Comparison of ENCODE assay signal across 8 cellular contexts in the genomic region with DNA sequence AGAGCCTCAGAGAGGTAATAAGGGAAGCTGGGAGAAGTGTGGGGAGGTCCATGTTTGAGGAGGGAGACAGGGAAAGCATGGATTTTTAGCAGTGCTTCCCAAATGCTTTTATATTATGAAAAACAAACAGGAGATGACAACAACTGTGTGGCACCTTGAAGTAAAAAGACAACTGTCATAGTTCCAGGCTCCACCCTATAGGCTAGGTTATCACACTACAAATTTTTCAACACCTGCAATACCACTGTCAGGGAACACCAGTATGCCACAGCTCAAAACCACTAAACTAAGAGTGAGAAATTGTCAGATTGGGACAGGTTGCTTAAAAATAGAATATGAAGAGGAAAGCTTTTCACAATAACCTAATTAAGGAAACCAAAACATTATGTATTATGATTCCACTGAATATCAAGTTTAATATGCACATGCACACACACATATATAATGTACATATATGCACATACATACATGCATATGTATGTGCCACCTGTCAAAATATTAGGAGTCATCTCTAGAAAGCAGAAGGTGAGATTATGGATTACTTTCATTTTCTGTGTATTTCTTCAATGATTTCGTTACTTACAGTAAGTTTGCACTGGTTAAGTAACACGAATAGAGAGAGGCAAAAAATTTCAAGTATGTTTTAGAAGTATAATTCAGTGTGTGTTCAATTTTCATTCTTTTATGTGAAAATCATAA.
DNase-seq lines count a peak whose midpoint lies in the region; ATAC-seq and TF ChIP-seq lines count a peak whose summit lies in the region.

No MANE protein-coding gene starts in this region.

- peaks cover 0 to 4% (median 2%) of the 10 kb centered on the region in 3 donors for H3K9me3 Mint-ChIP-seq in IgD-negative memory B cell

- H3K4me3 Mint-ChIP-seq in IgD-negative memory B cell: peak overlapping the region; percentile 44 to 88 (median 68)

- peak overlapping the region; percentile 24 to 28 for H3K4me3 ChIP-seq in muscle layer of duodenum (ENCODE audit: low read depth in 1 of 2, low read length in 2 of 2)

- peaks cover 0 to 4% of the 10 kb centered on the region in 2 donors for H3K4me1 ChIP-seq in muscle layer of duodenum (ENCODE audit: control insufficient read depth in 1 of 2, insufficient read depth in 2 of 2, low read length in 2 of 2)

- peaks cover 8 to 15% (median 10%) of the 10 kb centered on the region in 3 donors for H3K4me1 Mint-ChIP-seq in IgD-negative memory B cell

- intact Hi-C loops in cardiac septum (cut with DNase I): no loop called here

- TF ChIP-seq POLR2A in GM18526 (IDR thresholded peaks at IDR 0.05; ENCODE audit: extremely low read depth, insufficient read length): peak; percentile 38

- peaks cover 0 to 4% of the 10 kb centered on the region in 2 donors for H3K36me3 ChIP-seq in muscle layer of duodenum (ENCODE audit: control insufficient read depth in 1 of 2, insufficient read depth in 2 of 2, low read length in 2 of 2)

- DNase-seq in NCI-H2029 (lab: John Stamatoyannopoulos, UW): no peak
- DNase-seq in cardiac septum (ENCODE audit: low spot score): no peak
- no peak for DNase-seq in H4 (ENCODE audit: low spot score)
- no peak for DNase-seq in mesenteric fat pad (ENCODE audit: low spot score)

- no peaks in the 10 kb centered on the region for H3K36me3 Mint-ChIP-seq in IgD-negative memory B cell

- no peaks in the 10 kb centered on the region for H3K27me3 Mint-ChIP-seq in IgD-negative memory B cell

- no peak overlapping the region for H3K27ac Mint-ChIP-seq in IgD-negative memory B cell

- peak; percentile 96 for ATAC-seq in GM21786 (IDR thresholded peaks at IDR 0.05; ENCODE audit: unreplicated experiment)

- no peaks in the 10 kb centered on the region for H3K27me3 ChIP-seq in muscle layer of duodenum (ENCODE audit: low read depth, low read length)

- H3K9me3 ChIP-seq in muscle layer of duodenum (ENCODE audit: control insufficient read depth in 1 of 2, low read length in 2 of 2): no peaks in the 10 kb centered on the region

- no peak overlapping the region for H3K27ac ChIP-seq in muscle layer of duodenum (ENCODE audit: low read length)
